24 cellular contexts compared by ENCODE assay signal in genomic region chr3:12352253-12352652, GRCh38.
DNase-seq lines count a peak whose midpoint lies in the region; ATAC-seq, FAIRE-seq and TF ChIP-seq lines count a peak whose summit lies in the region.
"Had no signal": no experiment of that assay in that cellular context is flagged by ENCODE, and none has a peak within 500 bp of the region (broad histone marks: within the 10 kb centered on the region; RNA-seq: fewer than 3 reads in every experiment).

No MANE protein-coding gene starts in this region.

- no peaks in the 10 kb centered on the region for H3K9me3 ChIP-seq in AG04450 (ENCODE audit: control insufficient read depth, insufficient read depth, low read length)
- H3K9me3 ChIP-seq in Loucy (ENCODE audit: insufficient read depth, low read depth, low read length), result no peaks in the 10 kb centered on the region
- no peaks in the 10 kb centered on the region for H3K9me3 ChIP-seq in RWPE2 (ENCODE audit: severe bottlenecking)
- H3K9me3 ChIP-seq in testis, result no peaks in the 10 kb centered on the region
- H3K9me3 ChIP-seq: heart left ventricle, vagina had no signal

- H3F3A ChIP-seq in Loucy (ENCODE audit: low read depth), result no peaks in the 10 kb centered on the region

- H3K27ac ChIP-seq in AG04450 (ENCODE audit: low read depth, low read length), result no peak overlapping the region
- no peak overlapping the region for H3K27ac ChIP-seq in RWPE2 (ENCODE audit: poor library complexity, severe bottlenecking)
- no peak overlapping the region for H3K27ac ChIP-seq in testis
- H3K27ac ChIP-seq: heart left ventricle, vagina had no signal

- no peak for DNase-seq in AG04450 (ENCODE audit: low read depth, low spot score)
- DNase-seq in RWPE2 (ENCODE audit: low spot score), result no peak
- peak; percentile 14 for DNase-seq in fibroblast of pulmonary artery (ENCODE audit: low read depth)
- no peak for DNase-seq in testis
- no peak for DNase-seq in GM12892 (ENCODE audit: insufficient read length)
- DNase-seq in stimulated activated CD4-positive, alpha-beta T cell treated with anti-CD3 and anti-CD28 coated beads, Interleukin-15, amount 100 ng/mL, for 24 hours, result no peak
- DNase-seq: activated CD4-positive, CD25-positive, alpha-beta regulatory T cell treated with anti-CD3 and anti-CD28 coated beads, Interleukin-2, amount 50 U/mL, for 72 hours; activated naive CD8-positive, alpha-beta T cell treated with anti-CD3 and anti-CD28 coated beads, Interleukin-2, amount 10 ng/mL, durations not matched to agents 7 days and 5 days; CD4-positive, alpha-beta T cell; DMS53; heart left ventricle; immature natural killer cell; left ventricle myocardium superior; MM.1S; NCI-H187 treated with DMSO at 0.1 percent for 48 hours; NCI-H446; SHP77 treated with DMSO at 0.1 percent for 48 hours; stimulated activated CD4-positive, alpha-beta T cell treated with anti-CD3 and anti-CD28 coated beads, Interleukin-12 subunit alpha, Interleukin-12 subunit beta, amount 100 ng/mL, for 4 hours; T-helper 9 cell had no signal

- 90% methylated on average over 2 of the region's 2 CpGs for WGBS in testis, 2 donors

- no peaks in the 10 kb centered on the region for H3K36me3 ChIP-seq in Loucy (ENCODE audit: insufficient read depth, low read length)
- no peaks in the 10 kb centered on the region for H3K36me3 ChIP-seq in RWPE2 (ENCODE audit: low read depth)
- no peaks in the 10 kb centered on the region for H3K36me3 ChIP-seq in testis (ENCODE audit: low read depth, missing control alignments)
- H3K36me3 ChIP-seq: heart left ventricle, vagina had no signal

- POLR2A ChIA-PET in AG04450 (lab: Yijun Ruan, JAX), result no interaction called here

- TF ChIP-seq CTCF in AG04450 (IDR thresholded peaks at IDR 0.05; ENCODE audit: low read depth, low read length) (peak; percentile 36; the same call in 1 of the 2 replicates), Loucy (conservative IDR thresholded peaks at IDR 0.05; ENCODE audit: low read length) (peak; percentile 62), RWPE2 (IDR thresholded peaks at IDR 0.05; ENCODE audit: poor library complexity, severe bottlenecking) (peak; percentile 26), fibroblast of pulmonary artery (IDR thresholded peaks at IDR 0.05; ENCODE audit: low read length, missing control alignments) (peak; percentile 13), testis (IDR thresholded peaks at IDR 0.05) (no peak)

- CTCF ChIA-PET in AG04450 (lab: Charles Lee), result interaction anchor here (0.6 kb wide), 1 partner anchor 9 kb away, joined by 4 read pairs; no protein-coding TSS in a partner anchor

- H3K4me1 ChIP-seq in Loucy (ENCODE audit: insufficient read depth, low read length, poor library complexity, severe bottlenecking), result peaks cover 56% of the 10 kb centered on the region
- H3K4me1 ChIP-seq in RWPE2 (ENCODE audit: insufficient read depth, poor library complexity, severe bottlenecking), result peaks cover 7% of the 10 kb centered on the region
- H3K4me1 ChIP-seq in testis, result peaks cover 4% of the 10 kb centered on the region

- H3K9ac ChIP-seq in Loucy (ENCODE audit: low read depth, low read length, poor library complexity, severe bottlenecking), result peak overlapping the region; percentile 23

- no peaks in the 10 kb centered on the region for H3K79me2 ChIP-seq in Loucy (ENCODE audit: insufficient read depth, low read length)

- no peak for FAIRE-seq in GM12892 (lab: Jason Lieb, UNC)
- FAIRE-seq: bronchial epithelial cell had no signal

- intact Hi-C loops in testis (cut with DNase I; ENCODE audit: low total_unique reads), result no loop called here

- no peak overlapping the region for H3K4me2 ChIP-seq in Loucy (ENCODE audit: low read depth, low read length, poor library complexity, severe bottlenecking)

- no peaks in the 10 kb centered on the region for H3K9me2 ChIP-seq in Loucy (replicated peaks; ENCODE audit: low read depth, low read length)

- ATAC-seq in RWPE2 (ENCODE audit: low read depth), result no peak
- no peak for ATAC-seq in esophagus mucosa
- ATAC-seq: activated T-helper 17 cell treated with anti-CD3 and anti-CD28 coated beads, Interleukin-2, amount 50 U/mL, for 72 hours; heart left ventricle; left ventricle myocardium superior had no signal

- H2AFZ ChIP-seq in Loucy (ENCODE audit: low read length), result no peak overlapping the region; the same call in 1 of the 2 replicates

- TF ChIP-seq POLR2A in testis (IDR thresholded peaks at IDR 0.05), result no peak
- TF ChIP-seq POLR2A in GM12892 (IDR thresholded peaks at IDR 0.05; ENCODE audit: low read depth, low read length), result no peak

- no peaks in the 10 kb centered on the region for H4K20me1 ChIP-seq in Loucy (ENCODE audit: insufficient read depth, low read length, poor library complexity, severe bottlenecking)

- H3K27me3 ChIP-seq in AG04450 (ENCODE audit: control insufficient read depth, insufficient read depth, low read length), result no peaks in the 10 kb centered on the region
- no peaks in the 10 kb centered on the region for H3K27me3 ChIP-seq in Loucy (ENCODE audit: insufficient read depth, low read length, poor library complexity, severe bottlenecking)
- no peaks in the 10 kb centered on the region for H3K27me3 ChIP-seq in RWPE2 (ENCODE audit: insufficient read depth, poor library complexity, severe bottlenecking)
- H3K27me3 ChIP-seq in testis, result no peaks in the 10 kb centered on the region
- H3K27me3 ChIP-seq: heart left ventricle, vagina had no signal

- no peak overlapping the region for H3K4me3 ChIP-seq in AG04450 (ENCODE audit: low read depth, low read length)
- H3K4me3 ChIP-seq in Loucy (ENCODE audit: low read length, poor library complexity, severe bottlenecking), result no peak overlapping the region
- no peak overlapping the region for H3K4me3 ChIP-seq in RWPE2 (ENCODE audit: severe bottlenecking)
- H3K4me3 ChIP-seq in fibroblast of pulmonary artery (replicated peaks; ENCODE audit: low read depth, low read length), result no peak overlapping the region
- no peak overlapping the region for H3K4me3 ChIP-seq in testis
- H3K4me3 ChIP-seq: heart left ventricle, vagina had no signal

Comparison
In these comparisons a context has a peak if more than half of its experiments do, and no peak if none do; other contexts are left out.
1. CTCF ChIP-seq: peak in AG04450 (single experiment), Loucy (single experiment), RWPE2 (single experiment) and fibroblast of pulmonary artery (single experiment); none in testis (0 of 3).